ENCODE assay signal across 2 cellular contexts in genomic region chr1:244451539-244451950, GRCh38.
TF ChIP-seq lines count a peak whose summit lies in the region.

ADSS2 (minus strand) TSS chr1:244451909; CDS start chr1:244451817, 92 bp downstream.

TF ChIP-seq in HEK293, 187 proteins besides CTCF, POLR2A, EP300 and RAD21 (continued from another document and continues in another):
- no peak for TF ChIP-seq ZNF580 (tag by site-specific recombination; IDR thresholded peaks at IDR 0.05)
- TF ChIP-seq ZNF302 (tag by site-specific recombination; IDR thresholded peaks at IDR 0.05; ENCODE audit: low read depth) = no peak
- TF ChIP-seq ZNF610 (tag by site-specific recombination; IDR thresholded peaks at IDR 0.05; ENCODE audit: borderline replicate concordance) = no peak
- no peak for TF ChIP-seq PRDM1 (tag by site-specific recombination; IDR thresholded peaks at IDR 0.05)
- TF ChIP-seq ZNF747 (tag by site-specific recombination; IDR thresholded peaks at IDR 0.05) = no peak
- TF ChIP-seq ZNF416 (tag by site-specific recombination; IDR thresholded peaks at IDR 0.05) = no peak
- peak; percentile 52 for TF ChIP-seq ZIC2 (tag by site-specific recombination; IDR thresholded peaks at IDR 0.05)
- TF ChIP-seq ZNF335 (tag by site-specific recombination; conservative IDR thresholded peaks at IDR 0.05) = peak; percentile 61
- TF ChIP-seq ZNF280C (tag by site-specific recombination; IDR thresholded peaks at IDR 0.05) = no peak
- TF ChIP-seq ZSCAN23 (tag by site-specific recombination; IDR thresholded peaks at IDR 0.05) = peak; percentile 34; the same call in 1 of the 2 replicates
- TF ChIP-seq ZNF341 (tag by site-specific recombination; IDR thresholded peaks at IDR 0.05; ENCODE audit: low read depth) = no peak
- no peak for TF ChIP-seq ZNF701 (tag by site-specific recombination; IDR thresholded peaks at IDR 0.05)
- no peak for TF ChIP-seq ZNF560 (tag by site-specific recombination; IDR thresholded peaks at IDR 0.05; ENCODE audit: borderline replicate concordance)
- TF ChIP-seq ZNF202 (tag by site-specific recombination; IDR thresholded peaks at IDR 0.05; ENCODE audit: borderline replicate concordance) = no peak
- TF ChIP-seq ZBTB20 (tag by site-specific recombination; IDR thresholded peaks at IDR 0.05) = peak; percentile 99
- TF ChIP-seq ZNF785 (tag by site-specific recombination; IDR thresholded peaks at IDR 0.05) = no peak; the same call in 1 of the 2 replicates
- TF ChIP-seq TSHZ1 (tag by site-specific recombination; IDR thresholded peaks at IDR 0.05; ENCODE audit: borderline replicate concordance) = no peak
- no peak for TF ChIP-seq ZNF132 (tag by site-specific recombination; IDR thresholded peaks at IDR 0.05; ENCODE audit: borderline replicate concordance)
- no peak for TF ChIP-seq ZNF670 (tag by site-specific recombination; IDR thresholded peaks at IDR 0.05; ENCODE audit: low read depth)
- TF ChIP-seq KLF7 (tag by site-specific recombination; IDR thresholded peaks at IDR 0.05; ENCODE audit: borderline replicate concordance) = no peak; the same call in 1 of the 2 replicates
- no peak for TF ChIP-seq MZF1 (tag by site-specific recombination; IDR thresholded peaks at IDR 0.05; ENCODE audit: borderline replicate concordance)
- TF ChIP-seq ZNF133 (tag by site-specific recombination; IDR thresholded peaks at IDR 0.05) = peak; percentile 19; the same call in 1 of the 2 replicates
- TF ChIP-seq KLF16 (tag by site-specific recombination; IDR thresholded peaks at IDR 0.05) = peak; percentile 77; the same call in 1 of the 2 replicates
- no peak for TF ChIP-seq ZNF433 (tag by site-specific recombination; IDR thresholded peaks at IDR 0.05; ENCODE audit: low read depth)
- TF ChIP-seq ZFP69B (tag by site-specific recombination; IDR thresholded peaks at IDR 0.05) = peak; percentile 15; the same call in 1 of the 2 replicates
- TF ChIP-seq ZNF48 (tag by site-specific recombination; IDR thresholded peaks at IDR 0.05) = no peak
- no peak for TF ChIP-seq ZFP41 (tag by site-specific recombination; IDR thresholded peaks at IDR 0.05; ENCODE audit: borderline replicate concordance)
- TF ChIP-seq ZNF426 (tag by site-specific recombination; IDR thresholded peaks at IDR 0.05) = no peak
- TF ChIP-seq ZNF112 (tag by site-specific recombination; IDR thresholded peaks at IDR 0.05) = no peak
- TF ChIP-seq HOXD13 (CRISPR knock-in tag; IDR thresholded peaks at IDR 0.05; ENCODE audit: borderline replicate concordance) = no peak
- peak; percentile 72 for TF ChIP-seq ZBTB26 (tag by site-specific recombination; optimal IDR thresholded peaks at IDR 0.05)

TF ChIP-seq in HepG2, 621 proteins besides CTCF, POLR2A, EP300 and RAD21 (continued from another document and continues in another):
- TF ChIP-seq ZHX1 (CRISPR knock-in tag; IDR thresholded peaks at IDR 0.05; ENCODE audit: low read depth) = no peak
- TF ChIP-seq SKIL (CRISPR knock-in tag; IDR thresholded peaks at IDR 0.05; ENCODE audit: borderline replicate concordance) = 0 out of 2 replicates have a peak, but pooled peaks have one; percentile 23
- TF ChIP-seq ZFP36L2 (CRISPR knock-in tag; IDR thresholded peaks at IDR 0.05) = no peak
- TF ChIP-seq ATF2 (CRISPR knock-in tag; IDR thresholded peaks at IDR 0.05) = no peak
- TF ChIP-seq REXO4 (CRISPR knock-in tag; IDR thresholded peaks at IDR 0.05; ENCODE audit: borderline replicate concordance) = no peak
- TF ChIP-seq DNMT1 (CRISPR knock-in tag; IDR thresholded peaks at IDR 0.05) = no peak
- no peak for TF ChIP-seq JUND (CRISPR knock-in tag; IDR thresholded peaks at IDR 0.05)
- TF ChIP-seq ZNF790 (CRISPR knock-in tag; IDR thresholded peaks at IDR 0.05; ENCODE audit: borderline replicate concordance) = peak; percentile 76; the same call in 1 of the 2 replicates
- no peak for TF ChIP-seq ARNTL (CRISPR knock-in tag; IDR thresholded peaks at IDR 0.05)
- TF ChIP-seq ZNF224 (CRISPR knock-in tag; IDR thresholded peaks at IDR 0.05) = no peak
- TF ChIP-seq TAF1 (CRISPR knock-in tag; IDR thresholded peaks at IDR 0.05) = peak; percentile 93
- TF ChIP-seq NR3C1 (CRISPR knock-in tag; IDR thresholded peaks at IDR 0.05) = no peak
- TF ChIP-seq ZNF746 (CRISPR knock-in tag; IDR thresholded peaks at IDR 0.05) = peak; percentile 30; the same call in 1 of the 2 replicates
- TF ChIP-seq ZMAT3 (CRISPR knock-in tag; conservative IDR thresholded peaks at IDR 0.05) = 0 out of 2 replicates have a peak, but pooled peaks have one; percentile 64
- no peak for TF ChIP-seq MAFK (conservative IDR thresholded peaks at IDR 0.05 in 1 of 2, IDR thresholded peaks at IDR 0.05 in 1 of 2; ENCODE audit: low read length in 2 of 2)
- no peak for TF ChIP-seq NR2F6 (IDR thresholded peaks at IDR 0.05)
- TF ChIP-seq NR2F6 (CRISPR knock-in tag; IDR thresholded peaks at IDR 0.05) = no peak
- TF ChIP-seq KDM5B (CRISPR knock-in tag; IDR thresholded peaks at IDR 0.05; ENCODE audit: borderline replicate concordance) = peak; percentile 87
- peak; percentile 74 for TF ChIP-seq DMAP1 (CRISPR knock-in tag; IDR thresholded peaks at IDR 0.05)
- TF ChIP-seq MTA1 (CRISPR knock-in tag; IDR thresholded peaks at IDR 0.05; ENCODE audit: borderline replicate concordance) = no peak
- TF ChIP-seq TBX2 (CRISPR knock-in tag; IDR thresholded peaks at IDR 0.05; ENCODE audit: borderline replicate concordance) = no peak; the same call in 1 of the 2 replicates
- no peak for TF ChIP-seq HINFP (CRISPR knock-in tag; IDR thresholded peaks at IDR 0.05; ENCODE audit: low read depth)
- TF ChIP-seq ZNF350 (CRISPR knock-in tag; IDR thresholded peaks at IDR 0.05; ENCODE audit: borderline replicate concordance, low read depth) = no peak; the same call in 1 of the 2 replicates
- no peak for TF ChIP-seq ZNF724P (CRISPR knock-in tag; IDR thresholded peaks at IDR 0.05; ENCODE audit: borderline replicate concordance)
- TF ChIP-seq JUNB (CRISPR knock-in tag; IDR thresholded peaks at IDR 0.05; ENCODE audit: borderline replicate concordance) = no peak
- no peak for TF ChIP-seq XRCC5 (optimal IDR thresholded peaks at IDR 0.05; ENCODE audit: low read length)
- TF ChIP-seq ZFP41 (CRISPR knock-in tag; IDR thresholded peaks at IDR 0.05; ENCODE audit: borderline replicate concordance) = no peak
- no peak for TF ChIP-seq HNF1A (IDR thresholded peaks at IDR 0.05; ENCODE audit: low read depth)
- 0 out of 2 replicates have a peak, but pooled peaks have one; percentile 5 for TF ChIP-seq HNF1A (CRISPR knock-in tag; IDR thresholded peaks at IDR 0.05; ENCODE audit: borderline replicate concordance)
- no peak for TF ChIP-seq STAG1 (CRISPR knock-in tag; IDR thresholded peaks at IDR 0.05)
- TF ChIP-seq PATZ1 (CRISPR knock-in tag; IDR thresholded peaks at IDR 0.05) = no peak
- TF ChIP-seq ZBTB8A (CRISPR knock-in tag; IDR thresholded peaks at IDR 0.05; ENCODE audit: borderline replicate concordance, low read depth) = peak; percentile 59; the same call in 1 of the 2 replicates
- TF ChIP-seq ZNF160 (CRISPR knock-in tag; IDR thresholded peaks at IDR 0.05) = peak; percentile 46; the same call in 1 of the 2 replicates
- no peak for TF ChIP-seq FOXJ3 (CRISPR knock-in tag; IDR thresholded peaks at IDR 0.05; ENCODE audit: borderline replicate concordance)
- TF ChIP-seq ZNF547 (CRISPR knock-in tag; IDR thresholded peaks at IDR 0.05) = peak; percentile 68
- no peak for TF ChIP-seq ZNF550 (CRISPR knock-in tag; IDR thresholded peaks at IDR 0.05; ENCODE audit: borderline replicate concordance)
- 0 out of 2 replicates have a peak, but pooled peaks have one; percentile 21 for TF ChIP-seq KLF9 (CRISPR knock-in tag; IDR thresholded peaks at IDR 0.05; ENCODE audit: low read depth)
- TF ChIP-seq ZNF619 (CRISPR knock-in tag; IDR thresholded peaks at IDR 0.05) = no peak
